25 cellular contexts compared by ENCODE assay signal in genomic region chr4:155978810-155979209, GRCh38.
"Had no signal": no experiment of that assay in that cellular context is flagged by ENCODE, and none has a peak within 500 bp of the region (broad histone marks: within the 10 kb centered on the region; RNA-seq: fewer than 3 reads in every experiment).

No MANE protein-coding gene starts in this region.

- FAIRE-seq: endometrium, islet of Langerhans, keratinocyte had no signal

- H3K4me3 ChIP-seq: colonic mucosa, esophagus squamous epithelium, gastrocnemius medialis, heart right ventricle, left lung, lower lobe of right lung had no signal

- H3K36me3 ChIP-seq: colonic mucosa, esophagus squamous epithelium, gastrocnemius medialis, heart right ventricle, left lung, lower lobe of right lung had no signal

- H3K27me3 ChIP-seq: colonic mucosa, esophagus squamous epithelium, gastrocnemius medialis, left lung had no signal

- H3K4me1 ChIP-seq: colonic mucosa, esophagus squamous epithelium, gastrocnemius medialis, heart right ventricle, left lung, lower lobe of right lung had no signal

- H3K27ac ChIP-seq: colonic mucosa, epithelial cell of prostate, esophagus squamous epithelium, gastrocnemius medialis, heart right ventricle, left lung, lower lobe of right lung had no signal

- H3K9me3 ChIP-seq: colonic mucosa, gastrocnemius medialis, lower lobe of right lung had no signal

- ATAC-seq: effector memory CD8-positive, alpha-beta T cell; esophagus mucosa; gastrocnemius medialis; heart right ventricle; left cardiac atrium; left lung; left ventricle myocardium superior; lower lobe of right lung; naive thymus-derived CD4-positive, alpha-beta T cell had no signal

- DNase-seq: colonic mucosa; cortex of kidney; effector CD8-positive, alpha-beta T cell; effector memory CD8-positive, alpha-beta T cell; endodermal cell; erythroblast; esophagus squamous epithelium; foreskin fibroblast; foreskin melanocyte; gastrocnemius medialis; glutamatergic neuron; head of caudate nucleus; heart right ventricle; hippocampal formation; left cardiac atrium; left lung; left ventricle myocardium superior; lower lobe of right lung; mesenchymal stem cell; naive thymus-derived CD4-positive, alpha-beta T cell had no signal
